8 cellular contexts compared by ENCODE assay signal in the genomic region with DNA sequence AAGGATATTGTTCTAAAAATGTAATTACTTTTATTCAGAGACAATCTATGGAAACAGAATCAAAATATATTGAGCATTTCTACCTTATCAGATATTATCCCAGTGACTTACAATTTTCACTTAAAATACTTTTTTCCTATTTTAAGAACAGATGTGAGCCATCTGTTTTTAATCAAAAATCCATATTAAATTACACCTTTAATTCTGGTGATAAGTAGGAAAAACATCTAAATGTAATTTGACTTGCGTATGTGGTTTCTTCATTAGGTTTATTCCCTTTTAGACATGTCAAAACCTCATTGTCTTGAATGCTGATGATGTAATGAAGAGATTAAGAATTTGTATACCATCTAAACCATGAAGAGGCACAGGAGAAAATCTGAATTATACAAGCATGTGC.
"Had no signal": no experiment of that assay in that cellular context is flagged by ENCODE, and none has a peak within 500 bp of the region (broad histone marks: within the 10 kb centered on the region; RNA-seq: fewer than 3 reads in every experiment).

No MANE protein-coding gene starts in this region.

- ATAC-seq: HCT116, HepG2 had no signal

- H2AFZ ChIP-seq: GM23248 had no signal

- H3K27ac ChIP-seq: GM23248, HL-60 had no signal

- DNase-seq: GM23248, GOT3, H7, HFFc6 had no signal

- H3K4me3 ChIP-seq: GM23248, HAP-1 had no signal

- H3K4me1 ChIP-seq: HAP-1 had no signal

- H3K9me3 ChIP-seq: HAP-1 had no signal

- H3K36me3 ChIP-seq: HAP-1 had no signal
